In genomic region chr20:20827992-20828597, GRCh38 we compare ENCODE assay signal across 15 cellular contexts.
DNase-seq lines count a peak whose midpoint lies in the region; ATAC-seq and TF ChIP-seq lines count a peak whose summit lies in the region.
"Had no signal": no experiment of that assay in that cellular context is flagged by ENCODE, and none has a peak within 500 bp of the region (broad histone marks: within the 10 kb centered on the region; RNA-seq: fewer than 3 reads in every experiment).

No MANE protein-coding gene starts in this region.

- no peak for TF ChIP-seq CTCF in GM13976 (IDR thresholded peaks at IDR 0.05; ENCODE audit: borderline replicate concordance, control extremely low read depth, extremely low read depth, insufficient read depth, missing control alignments)

- intact Hi-C loops in posterior vena cava (cut with DNase I), result loop anchor here (10.0 kb wide), 2 partner anchors 143 to 163 kb away; no protein-coding TSS in a partner anchor

- DNase-seq in NCI-H748 (lab: John Stamatoyannopoulos, UW; ENCODE audit: unreplicated experiment) (peak; percentile 55), NCI-H748 treated with DMSO at 0.1 percent for 48 hours (lab: John Stamatoyannopoulos, UW) (no peak), NCI-H146 treated with DMSO at 0.1 percent for 48 hours (lab: John Stamatoyannopoulos, UW; ENCODE audit: unreplicated experiment) (peak; percentile 22), NCI-H69 (lab: John Stamatoyannopoulos, UW) (peak; percentile 88), posterior vena cava (ENCODE audit: low spot score) (peak; percentile 4), GM13976 (ENCODE audit: low spot score) (no peak)
- DNase-seq: ACHN, AML-193, COR-L47, H9, NCI-H1417 treated with DMSO at 0.1 percent for 48 hours, OCI-M1, T-helper 2 cell had no signal

- in situ Hi-C loops in GM13976 (cut with MboI; ENCODE audit: low sequenced_read_pairs, unreplicated experiment), result loop anchor here (10.0 kb wide), 1 partner anchor 163 kb away; no protein-coding TSS in a partner anchor

- ATAC-seq in GM18502 (IDR thresholded peaks at IDR 0.05; ENCODE audit: poor library complexity, unreplicated experiment) (no peak), HG02623 (IDR thresholded peaks at IDR 0.05; ENCODE audit: unreplicated experiment) (no peak)

Comparison
In these comparisons a context has a peak if more than half of its experiments do, and no peak if none do; other contexts are left out.
1. DNase-seq: peak in NCI-H748 (single experiment), NCI-H146 treated with DMSO at 0.1 percent for 48 hours (single experiment), NCI-H69 (single experiment) and posterior vena cava (single experiment); none in NCI-H748 treated with DMSO at 0.1 percent for 48 hours (single experiment) and GM13976 (single experiment).